21 cellular contexts compared by ENCODE assay signal in genomic region chr1:15466955-15467625, GRCh38. TPM values are rescaled to one million over a fixed set of nuclear protein-coding genes. Genes with fewer than 3 reads are reported as not detected.
"Had no signal": no experiment of that assay in that cellular context is flagged by ENCODE, and none has a peak within 500 bp of the region (broad histone marks: within the 10 kb centered on the region; RNA-seq: fewer than 3 reads in every experiment).

No MANE protein-coding gene starts in this region.

RNA-seq across cellular contexts. Expression of gene CELA2B, which starts 8.8 kb away (rescaled TPM):
- total RNA-seq: cerebellum, dermis blood vessel endothelial cell, dorsolateral prefrontal cortex, epithelial cell of proximal tubule, esophagus squamous epithelium, gastrocnemius medialis, glomerular endothelial cell, heart right ventricle, kidney epithelial cell, left cardiac atrium, left ventricle myocardium superior, lower lobe of right lung, lung microvascular endothelial cell, mesenteric fat pad, mesothelial cell of epicardium, mucosa of descending colon had no signal
- polyA plus RNA-seq: esophagus, heart right ventricle, immature natural killer cell had no signal

RNA-seq across cellular contexts. Expression of gene CELA2A, which starts 10.6 kb away (rescaled TPM):
- total RNA-seq: cerebellum, dermis blood vessel endothelial cell, dorsolateral prefrontal cortex, epithelial cell of proximal tubule, esophagus squamous epithelium, gastrocnemius medialis, glomerular endothelial cell, kidney epithelial cell, left cardiac atrium, left lung, left ventricle myocardium superior, lower leg skin, lower lobe of right lung, lung microvascular endothelial cell, mesothelial cell of epicardium, mucosa of descending colon, myocyte had no signal
- polyA plus RNA-seq: esophagus, immature natural killer cell had no signal

RNA-seq across cellular contexts. Expression of gene CTRC, which starts 28.8 kb away (rescaled TPM):
- total RNA-seq: cerebellum, dermis blood vessel endothelial cell, epithelial cell of proximal tubule, esophagus squamous epithelium, glomerular endothelial cell, kidney epithelial cell, left cardiac atrium, left ventricle myocardium superior, lower leg skin, lower lobe of right lung, lung microvascular endothelial cell, mucosa of descending colon had no signal
- polyA plus RNA-seq: immature natural killer cell had no signal
